In the genomic region with DNA sequence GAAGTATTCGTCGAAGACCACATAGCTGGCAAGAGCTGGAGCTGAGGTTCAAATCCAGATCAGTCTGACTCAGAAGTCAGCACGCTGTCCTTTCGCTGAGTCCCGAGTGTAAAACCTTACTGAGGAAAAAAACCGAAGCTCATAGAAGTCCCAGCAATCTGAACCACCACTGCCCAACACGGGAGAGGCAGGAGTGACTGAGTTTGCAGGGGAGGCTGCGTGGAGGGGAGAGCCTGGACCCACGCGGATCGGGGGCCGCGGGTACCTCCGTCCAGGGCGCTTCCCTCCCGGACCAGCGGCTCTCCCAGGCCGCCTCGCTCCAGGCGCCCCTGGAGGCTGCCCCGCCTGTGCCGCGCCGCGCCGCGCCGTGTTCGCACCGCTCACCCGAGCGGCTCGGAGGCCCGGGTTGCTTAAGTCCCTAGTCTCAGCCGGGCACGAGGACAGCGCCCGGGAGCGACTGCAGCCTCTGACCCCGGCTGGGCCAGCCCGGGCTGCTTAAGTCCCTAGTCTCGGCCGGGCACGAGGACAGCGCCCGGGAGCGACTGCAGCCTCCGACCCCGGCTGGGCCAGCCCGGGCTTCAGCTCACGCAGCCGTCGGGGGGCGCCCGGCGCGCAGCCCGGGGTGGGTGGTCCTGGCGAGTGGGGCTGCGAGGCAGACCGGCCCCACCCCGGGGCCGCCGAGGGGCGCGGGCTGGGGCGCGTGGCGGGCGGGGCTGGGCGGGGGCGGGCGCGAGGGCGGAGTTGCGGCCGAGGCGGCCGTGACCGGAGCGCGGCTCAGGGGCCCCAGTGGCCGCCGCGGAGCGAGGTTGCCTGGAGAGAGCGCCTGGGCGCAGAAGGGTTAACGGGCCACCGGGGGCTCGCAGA, we compare ENCODE assay signal across 8 cellular contexts. TPM values are rescaled to one million over a fixed set of nuclear protein-coding genes. Genes with fewer than 3 reads are reported as not detected.
DNase-seq lines count a peak whose midpoint lies in the region; ATAC-seq lines count a peak whose summit lies in the region.

TSS of gene ADAMTSL4 (plus strand) at position 777 of the 864 bp plus-strand sequence. CDS start 2,881 bp downstream, outside the sequence.

- peaks cover 0 to 1% (median 0%) of the 10 kb centered on the region in 7 donors for H3K9me3 Mint-ChIP-seq in CD4-positive, CD25-positive, alpha-beta regulatory T cell

- no peak within 1 kb of the TSS for H3K27ac Mint-ChIP-seq in CD4-positive, CD25-positive, alpha-beta regulatory T cell

- peaks cover 22% of the 10 kb centered on the region for H3K4me1 ChIP-seq in CD4-positive, CD25-positive, alpha-beta regulatory T cell (ENCODE audit: control insufficient read depth, insufficient read depth, low read length, poor library complexity, severe bottlenecking)

- H3K9me3 ChIP-seq in CD4-positive, CD25-positive, alpha-beta regulatory T cell (ENCODE audit: control insufficient read depth in 2 of 2, low read length in 2 of 2), result no peaks in the 10 kb centered on the region

- peak in 2 of 3 donors; percentile 40 to 53 for DNase-seq in CD4-positive, CD25-positive, alpha-beta regulatory T cell
- DNase-seq in NCI-H1694 (lab: John Stamatoyannopoulos, UW) (peak; percentile 17), fibroblast of gingiva (ENCODE audit: low read depth) (peak; percentile 88), myocyte (ENCODE audit: low read depth) (peak; percentile 80), DMS79 treated with DMSO at 0.1 percent for 48 hours (lab: John Stamatoyannopoulos, UW) (no peak)
- peak; percentile 54 to 55 for DNase-seq in activated CD4-positive, alpha-beta T cell treated with anti-CD3 and anti-CD28 coated beads, Interleukin-2, amount 50 U/mL, for 48 hours

- H3K4me3 ChIP-seq in CD4-positive, CD25-positive, alpha-beta regulatory T cell (ENCODE audit: low read depth, low read length), result peak within 1 kb of the TSS; percentile 74

- peaks cover 0 to 24% (median 11%) of the 10 kb centered on the region in 4 donors for H3K4me1 Mint-ChIP-seq in CD4-positive, CD25-positive, alpha-beta regulatory T cell

- no peaks in the 10 kb centered on the region for H3K36me3 ChIP-seq in CD4-positive, CD25-positive, alpha-beta regulatory T cell (ENCODE audit: control insufficient read depth, insufficient read depth, low read length)

- H3K4me3 Mint-ChIP-seq in CD4-positive, CD25-positive, alpha-beta regulatory T cell, result peak within 1 kb of the TSS; percentile 83 to 89 (median 86)

- ATAC-seq in CD4-positive, CD25-positive, alpha-beta regulatory T cell (ENCODE audit: low read depth in 2 of 2), result peak; percentile 63 to 72
- ATAC-seq in GM19463 (IDR thresholded peaks at IDR 0.05; ENCODE audit: unreplicated experiment), result peak; percentile 64
- no peak for ATAC-seq in GM18867 (IDR thresholded peaks at IDR 0.05; ENCODE audit: unreplicated experiment)

- no peak within 1 kb of the TSS for H3K27ac ChIP-seq in CD4-positive, CD25-positive, alpha-beta regulatory T cell (ENCODE audit: insufficient read depth, low read length, poor library complexity, severe bottlenecking)

- peaks cover 3% of the 10 kb centered on the region for H3K27me3 ChIP-seq in CD4-positive, CD25-positive, alpha-beta regulatory T cell (ENCODE audit: control insufficient read depth, insufficient read depth, low read length)

- no peaks in the 10 kb centered on the region for H3K36me3 Mint-ChIP-seq in CD4-positive, CD25-positive, alpha-beta regulatory T cell

- H3K27me3 Mint-ChIP-seq in CD4-positive, CD25-positive, alpha-beta regulatory T cell, result peaks cover 63% of the 10 kb centered on the region

RNA-seq across cellular contexts. Expression of gene ADAMTSL4, which starts in this region (rescaled TPM):
- 0.12 TPM for total RNA-seq in CD4-positive, CD25-positive, alpha-beta regulatory T cell
- under 1 TPM in 1 of 4 donors, not detected in 3; 0.22 TPM for polyA plus RNA-seq in CD4-positive, CD25-positive, alpha-beta regulatory T cell
- total RNA-seq in myocyte, result 10.9 and 16.2 TPM in 2 replicates
- 42.7 TPM for polyA plus RNA-seq in myocyte (2012)

Comparison
In these comparisons a context has a peak if more than half of its experiments do, and no peak if none do; other contexts are left out.
1. RNA of gene ADAMTSL4 (total RNA-seq): 10.9 to 16.2 TPM in myocyte; 0.12 TPM in CD4-positive, CD25-positive, alpha-beta regulatory T cell (single experiment); every median in the first group is over 10 times any median in the second.
2. Peak in DNase-seq, ATAC-seq and H3K4me3 ChIP-seq in CD4-positive, CD25-positive, alpha-beta regulatory T cell; RNA of the gene not detected or under 1 TPM.